Comparison of ENCODE assay signal across 8 cellular contexts in the genomic region with DNA sequence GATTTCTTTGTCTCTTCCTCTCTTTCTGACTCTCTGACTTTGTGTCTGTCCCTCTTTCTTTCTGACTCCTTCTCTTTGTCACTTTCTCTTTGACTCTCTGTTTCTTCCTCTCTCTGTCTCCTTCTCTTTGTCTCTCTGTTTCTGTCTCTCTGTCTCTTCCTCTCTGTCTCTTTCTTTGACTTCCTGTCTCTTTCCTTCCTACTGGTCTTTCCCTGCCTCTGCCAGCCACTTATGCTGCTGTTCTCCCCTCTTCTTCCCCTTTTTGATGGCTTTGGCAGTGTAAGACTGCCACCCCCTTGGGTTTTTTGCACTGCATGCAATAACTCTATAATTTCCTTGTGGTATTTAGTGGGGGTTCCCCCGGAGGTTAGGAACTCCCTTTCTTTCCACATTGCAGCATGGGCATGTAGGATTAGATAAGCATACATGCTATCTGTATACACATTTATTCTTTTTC. TPM values are rescaled to one million over a fixed set of nuclear protein-coding genes. Genes with fewer than 3 reads are reported as not detected.
A peak's percentile ranks its signal among the peaks of the same experiment; 100 is the strongest.
DNase-seq lines count a peak whose midpoint lies in the region; ATAC-seq and TF ChIP-seq lines count a peak whose summit lies in the region.
"Not testable (repeated sequence)": the region's sequence is repeated elsewhere in the genome, so short reads cannot be mapped to it uniquely, and the experiment has no call there.

No MANE protein-coding gene starts in this region.

- not testable (repeated sequence) for DNase-seq in CD4-positive, alpha-beta T cell; activated CD4-positive, alpha-beta T cell treated with anti-CD3 and anti-CD28 coated beads, Interleukin-2, amount 10 ng/mL, durations not matched to agents 24 days and 14 days; activated naive CD8-positive, alpha-beta T cell treated with anti-CD3 and anti-CD28 coated beads, Interleukin-2, amount 10 ng/mL, durations not matched to agents 7 days and 5 days

- H3K4me1 Mint-ChIP-seq in CD4-positive, alpha-beta T cell (ENCODE audit: low read depth) = peaks cover 52% of the 10 kb centered on the region
- H3K4me1 Mint-ChIP-seq in activated CD4-positive, alpha-beta T cell treated with anti-CD3 and anti-CD28 coated beads, Interleukin-2, amount 10 ng/mL, durations not matched to agents 24 days and 14 days = peaks cover 34% of the 10 kb centered on the region
- peaks cover 32% of the 10 kb centered on the region for H3K4me1 Mint-ChIP-seq in activated naive CD8-positive, alpha-beta T cell treated with anti-CD3 and anti-CD28 coated beads, Interleukin-2, amount 10 ng/mL, durations not matched to agents 7 days and 5 days
- peaks cover 43% of the 10 kb centered on the region for H3K4me1 Mint-ChIP-seq in stimulated activated memory B cell treated with anti-CD40 and anti-IgM and Interleukin-4, amounts not matched to agents 10 μg/mL and 1 μg/mL and 100 μg/mL, for 72 hours

- POLR2A ChIA-PET in CD4-positive, alpha-beta T cell (lab: Charles Lee); activated naive CD8-positive, alpha-beta T cell treated with anti-CD3 and anti-CD28 coated beads, Interleukin-2, amount 10 ng/mL, durations not matched to agents 7 days and 5 days (lab: Charles Lee): not testable (repeated sequence)

- H3K27me3 Mint-ChIP-seq in CD4-positive, alpha-beta T cell; activated CD4-positive, alpha-beta T cell treated with anti-CD3 and anti-CD28 coated beads, Interleukin-2, amount 10 ng/mL, durations not matched to agents 24 days and 14 days; activated naive CD8-positive, alpha-beta T cell treated with anti-CD3 and anti-CD28 coated beads, Interleukin-2, amount 10 ng/mL, durations not matched to agents 7 days and 5 days; stimulated activated memory B cell treated with anti-CD40 and anti-IgM and Interleukin-4, amounts not matched to agents 10 μg/mL and 1 μg/mL and 100 μg/mL, for 72 hours: not testable (repeated sequence)

- H3K9me3 Mint-ChIP-seq in CD4-positive, alpha-beta T cell; activated naive CD8-positive, alpha-beta T cell treated with anti-CD3 and anti-CD28 coated beads, Interleukin-2, amount 10 ng/mL, durations not matched to agents 7 days and 5 days; stimulated activated memory B cell treated with anti-CD40 and anti-IgM and Interleukin-4, amounts not matched to agents 10 μg/mL and 1 μg/mL and 100 μg/mL, for 72 hours: not testable (repeated sequence)
- H3K9me3 Mint-ChIP-seq in activated CD4-positive, alpha-beta T cell treated with anti-CD3 and anti-CD28 coated beads, Interleukin-2, amount 10 ng/mL, durations not matched to agents 24 days and 14 days = peaks cover 14% of the 10 kb centered on the region

- not testable (repeated sequence) for TF ChIP-seq CTCF in CD4-positive, alpha-beta T cell (IDR thresholded peaks at IDR 0.05); OCI-LY3 (IDR thresholded peaks at IDR 0.05; ENCODE audit: low read depth, low read length)

- peak overlapping the region; percentile 32 for H3K4me3 Mint-ChIP-seq in CD4-positive, alpha-beta T cell
- H3K4me3 Mint-ChIP-seq in activated CD4-positive, alpha-beta T cell treated with anti-CD3 and anti-CD28 coated beads, Interleukin-2, amount 10 ng/mL, durations not matched to agents 24 days and 14 days = peak overlapping the region; percentile 32
- H3K4me3 Mint-ChIP-seq in activated naive CD8-positive, alpha-beta T cell treated with anti-CD3 and anti-CD28 coated beads, Interleukin-2, amount 10 ng/mL, durations not matched to agents 7 days and 5 days = peak overlapping the region; percentile 17
- H3K4me3 Mint-ChIP-seq in stimulated activated memory B cell treated with anti-CD40 and anti-IgM and Interleukin-4, amounts not matched to agents 10 μg/mL and 1 μg/mL and 100 μg/mL, for 72 hours = peak overlapping the region; percentile 44

- peaks cover 16% of the 10 kb centered on the region for H3K36me3 ChIP-seq in OCI-LY3 (replicated peaks; ENCODE audit: low read depth, low read length)

- H4K20me1 ChIP-seq in OCI-LY3 (ENCODE audit: insufficient read depth, low read length) = peaks cover 50% of the 10 kb centered on the region

- H3K9ac ChIP-seq in OCI-LY3 (ENCODE audit: low read length) = 0 out of 2 replicates have a peak overlapping the region, but pooled peaks have one; percentile 10

- not testable (repeated sequence) for H3K27me3 ChIP-seq in CD4-positive, alpha-beta T cell (ENCODE audit: control insufficient read depth, insufficient read depth, low read length); OCI-LY3 (ENCODE audit: low read depth, low read length)

- peaks cover 29% of the 10 kb centered on the region for H3K36me3 Mint-ChIP-seq in CD4-positive, alpha-beta T cell (ENCODE audit: low read depth)
- peaks cover 49% of the 10 kb centered on the region for H3K36me3 Mint-ChIP-seq in activated CD4-positive, alpha-beta T cell treated with anti-CD3 and anti-CD28 coated beads, Interleukin-2, amount 10 ng/mL, durations not matched to agents 24 days and 14 days (ENCODE audit: low read depth)
- peaks cover 55% of the 10 kb centered on the region for H3K36me3 Mint-ChIP-seq in activated naive CD8-positive, alpha-beta T cell treated with anti-CD3 and anti-CD28 coated beads, Interleukin-2, amount 10 ng/mL, durations not matched to agents 7 days and 5 days
- peaks cover 30% of the 10 kb centered on the region for H3K36me3 Mint-ChIP-seq in stimulated activated memory B cell treated with anti-CD40 and anti-IgM and Interleukin-4, amounts not matched to agents 10 μg/mL and 1 μg/mL and 100 μg/mL, for 72 hours

- not testable (repeated sequence) for H2AFZ ChIP-seq in OCI-LY3 (ENCODE audit: low read depth, low read length)

- intact Hi-C loops in CD4-positive, alpha-beta T cell (cut with DNase I, micrococcal nuclease) = loop anchor here in 1 of 2 experiments (5.0 kb wide), 1 partner anchor 258 kb away; no protein-coding TSS in a partner anchor
- intact Hi-C loops in activated CD4-positive, alpha-beta T cell treated with anti-CD3 and anti-CD28 coated beads, Interleukin-2, amount 10 ng/mL, durations not matched to agents 24 days and 14 days (cut with micrococcal nuclease) = loop anchor here (10.0 kb wide), 1 partner anchor 766 kb away; no protein-coding TSS in a partner anchor

- H3K4me3 ChIP-seq in OCI-LY3 (ENCODE audit: low read length) = peak overlapping the region; percentile 38

- not testable (repeated sequence) for H3K27ac ChIP-seq in CD4-positive, alpha-beta T cell (ENCODE audit: low read depth, low read length)
- peak overlapping the region; percentile 29; the same call in 1 of the 2 replicates for H3K27ac ChIP-seq in OCI-LY3 (ENCODE audit: low read length)

- H3K9me3 ChIP-seq in CD4-positive, alpha-beta T cell (ENCODE audit: control insufficient read depth, low read length); OCI-LY3 (ENCODE audit: insufficient read depth, low read length): not testable (repeated sequence)

- ATAC-seq in CD4-positive, alpha-beta T cell (ENCODE audit: poor library complexity); activated naive CD8-positive, alpha-beta T cell treated with anti-CD3 and anti-CD28 coated beads, Interleukin-2, amount 10 ng/mL, durations not matched to agents 7 days and 5 days (ENCODE audit: low read depth): not testable (repeated sequence)
- ATAC-seq in GM18868 (IDR thresholded peaks at IDR 0.05; ENCODE audit: unreplicated experiment) (peak; percentile 89), GM21723 (IDR thresholded peaks at IDR 0.05; ENCODE audit: unreplicated experiment) (peak; percentile 58), HG03469 (IDR thresholded peaks at IDR 0.05; ENCODE audit: unreplicated experiment) (peak; percentile 56)
- ATAC-seq in stimulated activated memory B cell treated with anti-CD40 and anti-IgM and Interleukin-4, amounts not matched to agents 10 μg/mL and 1 μg/mL and 100 μg/mL, for 72 hours = peak; percentile 34

- CTCF ChIA-PET in CD4-positive, alpha-beta T cell (lab: Charles Lee) = not testable (repeated sequence)

- H3K4me1 ChIP-seq in OCI-LY3 (ENCODE audit: low read length) = peaks cover 21% of the 10 kb centered on the region

- peak overlapping the region; percentile 22 for H3K27ac Mint-ChIP-seq in CD4-positive, alpha-beta T cell
- H3K27ac Mint-ChIP-seq in activated CD4-positive, alpha-beta T cell treated with anti-CD3 and anti-CD28 coated beads, Interleukin-2, amount 10 ng/mL, durations not matched to agents 24 days and 14 days = peak overlapping the region; percentile 78
- H3K27ac Mint-ChIP-seq in activated naive CD8-positive, alpha-beta T cell treated with anti-CD3 and anti-CD28 coated beads, Interleukin-2, amount 10 ng/mL, durations not matched to agents 7 days and 5 days = peak overlapping the region; percentile 43
- H3K27ac Mint-ChIP-seq in stimulated activated memory B cell treated with anti-CD40 and anti-IgM and Interleukin-4, amounts not matched to agents 10 μg/mL and 1 μg/mL and 100 μg/mL, for 72 hours = peak overlapping the region; percentile 65

- H3K79me2 ChIP-seq in OCI-LY3 (ENCODE audit: low read length) = peaks cover 91% of the 10 kb centered on the region

- H3K4me2 ChIP-seq in OCI-LY3 (ENCODE audit: low read length) = peak overlapping the region; percentile 56

RNA-seq across cellular contexts. Expression of gene PI4K2B, which starts 6.9 kb away (rescaled TPM):
- total RNA-seq in CD4-positive, alpha-beta T cell = 1 to 10 TPM; 7.0 to 7.2 TPM
- 32.8 and 34.2 TPM in 2 replicates for total RNA-seq in activated CD4-positive, alpha-beta T cell treated with anti-CD3 and anti-CD28 coated beads, Interleukin-2, amount 10 ng/mL, durations not matched to agents 24 days and 14 days
- total RNA-seq in activated naive CD8-positive, alpha-beta T cell treated with anti-CD3 and anti-CD28 coated beads, Interleukin-2, amount 10 ng/mL, durations not matched to agents 7 days and 5 days = 10 to 100 TPM; 32.4 to 35.1 TPM

Comparison
In these comparisons a context has a peak if more than half of its experiments do, and no peak if none do; other contexts are left out.
1. H3K27ac Mint-ChIP-seq: peak in every context shown above with its lines; median percentile 78 in activated CD4-positive, alpha-beta T cell treated with anti-CD3 and anti-CD28 coated beads, Interleukin-2, amount 10 ng/mL, durations not matched to agents 24 days and 14 days; 65 in stimulated activated memory B cell treated with anti-CD40 and anti-IgM and Interleukin-4, amounts not matched to agents 10 μg/mL and 1 μg/mL and 100 μg/mL, for 72 hours; 43 in activated naive CD8-positive, alpha-beta T cell treated with anti-CD3 and anti-CD28 coated beads, Interleukin-2, amount 10 ng/mL, durations not matched to agents 7 days and 5 days; 22 in CD4-positive, alpha-beta T cell.